ENCODE assay signal across 27 cellular contexts in genomic region chr4:74100531-74100930, GRCh38. TPM values are rescaled to one million over a fixed set of nuclear protein-coding genes. Genes with fewer than 3 reads are reported as not detected.
DNase-seq lines count a peak whose midpoint lies in the region; ATAC-seq, FAIRE-seq and TF ChIP-seq lines count a peak whose summit lies in the region.
"Had no signal": no experiment of that assay in that cellular context is flagged by ENCODE, and none has a peak within 500 bp of the region (broad histone marks: within the 10 kb centered on the region; RNA-seq: fewer than 3 reads in every experiment).

No MANE protein-coding gene starts in this region.

- FAIRE-seq in A549 (lab: Jason Lieb, UNC) = no peak
- FAIRE-seq: G401.6 had no signal

- no peak overlapping the region for H3K4me3 Mint-ChIP-seq in T-helper 17 cell

- H3K4me1 ChIP-seq in A549 = peaks cover 65% of the 10 kb centered on the region
- peaks cover 28% of the 10 kb centered on the region for H3K4me1 ChIP-seq in PC-3 (ENCODE audit: insufficient read depth, low read length)
- peaks cover 2 to 52% (median 34%) of the 10 kb centered on the region in 4 donors for H3K4me1 ChIP-seq in liver (ENCODE audit: control insufficient read depth in 4 of 4, insufficient read depth in 4 of 4, low read length in 3 of 4)
- peaks cover 0 to 22% (median 11%) of the 10 kb centered on the region in 4 donors for H3K4me1 ChIP-seq in tibial artery

- H3K9me2 ChIP-seq in PC-3 (replicated peaks; ENCODE audit: low read length) = no peaks in the 10 kb centered on the region

- DNase-seq in A549 (ENCODE audit: low read depth in 1 of 2, low spot score in 1 of 2) (no peak), DMS153 (lab: John Stamatoyannopoulos, UW) (peak; percentile 65), PC-3 (no peak), tibial artery (no peak), substantia nigra (lab: John Stamatoyannopoulos, UW) (no peak), T-helper 17 cell (no peak)
- DNase-seq: activated CD4-positive, alpha-beta T cell treated with anti-CD3 and anti-CD28 coated beads, Interleukin-2, amount 50 U/mL, for 48 hours; aorta; central memory CD4-positive, alpha-beta T cell; dermis blood vessel endothelial cell; DMS 273 treated with DMSO at 0.1 percent for 48 hours; glutamatergic neuron; kidney glomerular epithelial cell; MG63; NCI-H1436; NCI-H2171; NCI-H774; occipital lobe; stimulated activated CD4-positive, alpha-beta T cell treated with anti-CD3 and anti-CD28 coated beads, Interleukin-1b, Interleukin-23, amount 100 ng/mL, for 48 hours; uterus had no signal

- H3K36me3 ChIP-seq in PC-3 (ENCODE audit: low read depth, low read length) (no peaks in the 10 kb centered on the region), liver (ENCODE audit: control insufficient read depth in 4 of 4, insufficient read depth in 3 of 4, low read depth in 1 of 4, low read length in 3 of 4) (peaks cover 0 to 7% (median 0%) of the 10 kb centered on the region in 4 donors), tibial artery (no peaks in the 10 kb centered on the region)
- H3K36me3 ChIP-seq: MG63, uterus had no signal

- no peak for ATAC-seq in A549
- no peak for ATAC-seq in PC-3
- no peak for ATAC-seq in T-helper 17 cell
- ATAC-seq in GM21526 (IDR thresholded peaks at IDR 0.05; ENCODE audit: low FRiP score, unreplicated experiment) = no peak

- TF ChIP-seq CTCF in A549 (IDR thresholded peaks at IDR 0.05) (no peak), PC-3 (conservative IDR thresholded peaks at IDR 0.05; ENCODE audit: low read depth, low read length) (no peak), liver (IDR thresholded peaks at IDR 0.05; ENCODE audit: low read depth, low read length, missing input control) (no peak), tibial artery (IDR thresholded peaks at IDR 0.05) (no peak)

- TF ChIP-seq POLR2A in A549 (IDR thresholded peaks at IDR 0.05; ENCODE audit: low read length) = no peak

- POLR2A ChIA-PET in A549 (lab: Yijun Ruan, JAX) (interaction anchor here (2.4 to 4.1 kb wide), 4 partner anchors 9 to 102 kb away, joined by 16 to 129 read pairs (median 26); partner anchors contain the start of gene CXCL5), PC-3 (lab: Charles Lee; ENCODE audit: unreplicated experiment) (interaction anchor here (0.6 to 2.6 kb wide), 2 partner anchors 9 to 45 kb away, joined by 3 to 28 read pairs; no protein-coding TSS in a partner anchor)

- peaks cover 12% of the 10 kb centered on the region for H3K79me2 ChIP-seq in PC-3 (ENCODE audit: low read length)

- peaks cover 6% of the 10 kb centered on the region for H3K4me1 Mint-ChIP-seq in T-helper 17 cell

- H4K20me1 ChIP-seq in PC-3 (ENCODE audit: low read length) = no peaks in the 10 kb centered on the region

- TF ChIP-seq EP300 in A549 (IDR thresholded peaks at IDR 0.05) = no peak

- H3K4me3 ChIP-seq in A549 = no peak overlapping the region
- no peak overlapping the region for H3K4me3 ChIP-seq in PC-3 (ENCODE audit: low read length)
- no peak overlapping the region for H3K4me3 ChIP-seq in liver (ENCODE audit: low read depth in 1 of 3, low read length in 3 of 3)
- H3K4me3 ChIP-seq in tibial artery = no peak overlapping the region
- H3K4me3 ChIP-seq: MG63, skin epidermis, uterus had no signal

- H3K9me3 ChIP-seq in A549 (no peaks in the 10 kb centered on the region), PC-3 (ENCODE audit: low read length) (no peaks in the 10 kb centered on the region), liver (ENCODE audit: control insufficient read depth in 4 of 4, low read length in 3 of 4) (no peaks in the 10 kb centered on the region), tibial artery (no peaks in the 10 kb centered on the region), T-helper 17 cell (ENCODE audit: control insufficient read depth, low read length, poor library complexity, severe bottlenecking) (no peaks in the 10 kb centered on the region)
- H3K9me3 ChIP-seq: MG63, uterus had no signal

- no peak for TF ChIP-seq RAD21 in A549 (conservative IDR thresholded peaks at IDR 0.05 in 1 of 2, IDR thresholded peaks at IDR 0.05 in 1 of 2)
- no peak for TF ChIP-seq RAD21 in liver (IDR thresholded peaks at IDR 0.05)

- H3F3A ChIP-seq in PC-3 (ENCODE audit: low read length, unreplicated experiment) = no peaks in the 10 kb centered on the region

- peak overlapping the region; percentile 93 for H3K4me2 ChIP-seq in A549
- H3K4me2 ChIP-seq in PC-3 (ENCODE audit: low read length) = peak overlapping the region; percentile 98; the same call in 1 of the 2 replicates

- H3K27me3 Mint-ChIP-seq in T-helper 17 cell = peaks cover 66% of the 10 kb centered on the region

- H2AFZ ChIP-seq in PC-3 (ENCODE audit: low read length) = no peak overlapping the region

- H3K36me3 Mint-ChIP-seq in T-helper 17 cell (ENCODE audit: low read depth) = peaks cover 2% of the 10 kb centered on the region
- H3K36me3 Mint-ChIP-seq: IgD-negative memory B cell had no signal

- intact Hi-C loops in PC-3 (cut with micrococcal nuclease) (loop anchor here (10.0 kb wide), 1 partner anchor 366 kb away; no protein-coding TSS in a partner anchor), tibial artery (cut with DNase I; ENCODE audit: low total_unique reads) (no loop called here)

- H3K27me3 ChIP-seq in PC-3 (ENCODE audit: low read length) (no peaks in the 10 kb centered on the region), liver (ENCODE audit: control insufficient read depth in 4 of 4, insufficient read depth in 4 of 4, low read length in 3 of 4) (no peaks in the 10 kb centered on the region), tibial artery (no peaks in the 10 kb centered on the region)
- H3K27me3 ChIP-seq: MG63 had no signal

- H3K9ac ChIP-seq in PC-3 (ENCODE audit: low read length) = peak overlapping the region; percentile 97
- H3K9ac ChIP-seq in liver (ENCODE audit: low read depth in 1 of 2, low read length in 2 of 2) = peak overlapping the region in 1 of 2 donors; percentile 25

- 13% methylated on average over 1 of the region's 1 CpG for WGBS in A549 (ENCODE audit: missing lambda C conversion rate)
- 24% methylated on average over 1 of the region's 1 CpG for WGBS in liver

- peak overlapping the region; percentile 96 to 99 for H3K27ac ChIP-seq in A549
- peak overlapping the region; percentile 98 for H3K27ac ChIP-seq in PC-3 (ENCODE audit: low read length)
- H3K27ac ChIP-seq in liver (ENCODE audit: low read depth in 1 of 2, low read length in 2 of 2) = peak overlapping the region; percentile 99
- H3K27ac ChIP-seq in tibial artery = no peak overlapping the region
- H3K27ac ChIP-seq in substantia nigra (ENCODE audit: low read depth, low read length, poor library complexity, severe bottlenecking) = no peak overlapping the region
- H3K27ac ChIP-seq: C4-2B, uterus had no signal

- no peak overlapping the region for H3K27ac Mint-ChIP-seq in T-helper 17 cell
- H3K27ac Mint-ChIP-seq: activated naive CD8-positive, alpha-beta T cell; IgD-negative memory B cell had no signal

- no TSS peak for BruUV-seq in PC-3 (replicated peaks; lab: Mats Ljungman, UMichigan)

- CTCF ChIA-PET in A549 (lab: Yijun Ruan, JAX) (interaction anchor here (0.7 to 7.7 kb wide), 5 partner anchors 15 to 575 kb away, joined by 3 to 40 read pairs (median 5); no protein-coding TSS in a partner anchor), PC-3 (lab: Charles Lee) (interaction anchor here (0.7 to 1.5 kb wide), 2 partner anchors 8 to 420 kb away, joined by 6 to 7 read pairs; no protein-coding TSS in a partner anchor)

TF ChIP-seq in A549, 52 proteins besides CTCF, POLR2A, EP300 and RAD21:
- TF ChIP-seq GATA3 (IDR thresholded peaks at IDR 0.05; ENCODE audit: borderline replicate concordance) (peak; percentile 33; the same call in 1 of the 2 replicates), JUNB (IDR thresholded peaks at IDR 0.05) (no peak)

TF ChIP-seq in liver, 16 proteins besides CTCF, POLR2A, EP300 and RAD21 (continues in another document):
- TF ChIP-seq TAF1 (conservative IDR thresholded peaks at IDR 0.05) = no peak
- TF ChIP-seq HNF4A (conservative IDR thresholded peaks at IDR 0.05) = peak; percentile 20 to 44
- TF ChIP-seq NR2F2 (IDR thresholded peaks at IDR 0.05) = no peak
- TF ChIP-seq SP1 (IDR thresholded peaks at IDR 0.05) = no peak
- no peak for TF ChIP-seq EGR1 (IDR thresholded peaks at IDR 0.05; ENCODE audit: low read depth in 2 of 2)
- TF ChIP-seq YY1 (IDR thresholded peaks at IDR 0.05) = peak; percentile 22
- no peak for TF ChIP-seq HNF4G (IDR thresholded peaks at IDR 0.05)
- no peak for TF ChIP-seq FOXA1 (IDR thresholded peaks at IDR 0.05)

RNA-seq across cellular contexts. Expression of gene CXCL2, which starts 1.5 kb away (rescaled TPM):
- polyA plus RNA-seq in A549 (2011; rRNA removed) (59.5 and 122 TPM in 2 replicates), A549 (2017; fragmentation: RNase III; extraction: RNeasy Plus Mini Kit Qiagen cat#74134 plus additional on column Dnase treatment) (9.3 to 10.6 TPM (median 9.4 TPM) in 3 replicates), liver (100 to 1,000 TPM in 1 of 2 donors, 10 to 100 TPM in 1; 45.3 to 680 TPM)
- polyA plus RNA-seq in A549 (2012; cell fraction: cytosol; rRNA removed) = 75.6 and 94.7 TPM in 2 replicates
- polyA plus RNA-seq in A549 (2012; cell fraction: nucleus; rRNA removed) = 202 and 263 TPM in 2 replicates
- 17.2 and 37.1 TPM in 2 replicates for polyA minus RNA-seq in A549 (2011; rRNA and poly(A)+ RNA removed)
- total RNA-seq in PC-3 (2014; rRNA removed) (165 and 172 TPM in 2 replicates), liver (100 to 1,000 TPM in 1 of 2 donors, 1 to 10 TPM in 1; 3.7 to 110 TPM), T-helper 17 cell (1 to 10 TPM; 2.8 to 8.8 TPM)
- polyA plus RNA-seq: IgD-negative memory B cell had no signal

RNA-seq across cellular contexts. Expression of gene MTHFD2L, which starts 57.4 kb away (rescaled TPM):
- 13.9 and 19.3 TPM in 2 replicates for polyA plus RNA-seq in A549 (2011; rRNA removed)
- 4.4 TPM in 2 replicates for polyA plus RNA-seq in A549 (2012; cell fraction: cytosol; rRNA removed)
- polyA plus RNA-seq in A549 (2012; cell fraction: nucleus; rRNA removed) = 2.8 and 4.1 TPM in 2 replicates
- polyA plus RNA-seq in A549 (2017; fragmentation: RNase III; extraction: RNeasy Plus Mini Kit Qiagen cat#74134 plus additional on column Dnase treatment) = 6.3 to 9.0 TPM (median 8.5 TPM) in 3 replicates
- 9.5 and 10.2 TPM in 2 replicates for polyA minus RNA-seq in A549 (2011; rRNA and poly(A)+ RNA removed)
- 33.4 and 34.0 TPM in 2 replicates for total RNA-seq in PC-3 (2014; rRNA removed)
- 10 to 100 TPM in 1 of 2 donors, 1 to 10 TPM in 1; 7.4 to 51.5 TPM for total RNA-seq in liver
- polyA plus RNA-seq in liver = 10 to 100 TPM; 15.5 to 46.7 TPM
- total RNA-seq in T-helper 17 cell = 10 to 100 TPM in 1 of 2 donors, 1 to 10 TPM in 1; 6.2 to 14.5 TPM

Comparison
In these comparisons a context has a peak if more than half of its experiments do, and no peak if none do; other contexts are left out.
1. H3K27ac ChIP-seq: peak in A549 (2 of 2), PC-3 (single experiment) and liver (2 of 2); none in tibial artery (0 of 2) and substantia nigra (single experiment).